2 cellular contexts compared by ENCODE assay signal in the genomic region with DNA sequence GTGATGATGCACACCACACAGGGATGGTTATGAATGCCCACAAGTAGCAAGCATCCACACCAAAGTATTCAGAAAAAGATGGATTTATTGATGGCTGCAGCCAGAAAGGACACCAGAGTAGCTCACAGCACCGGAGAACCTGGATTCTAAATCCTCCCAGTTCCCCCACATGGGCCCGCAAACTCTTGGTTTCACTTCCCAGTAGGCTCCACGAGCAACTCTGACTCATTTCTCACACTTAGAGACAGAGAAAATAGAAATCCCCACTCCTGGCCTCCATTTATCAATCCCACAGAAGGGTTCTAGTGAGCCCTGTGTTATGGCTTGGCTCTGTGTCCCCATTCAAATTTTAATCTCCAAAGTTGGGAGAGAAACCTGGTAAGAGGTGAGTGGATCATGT.
A peak's percentile ranks its signal among the peaks of the same experiment; 100 is the strongest.
TF ChIP-seq lines count a peak whose summit lies in the region.

No MANE protein-coding gene starts in this region.

TF ChIP-seq in GM12878, 131 proteins besides CTCF, POLR2A, EP300 and RAD21 (continued from another document and continues in another):
- TF ChIP-seq, protein P1, sequence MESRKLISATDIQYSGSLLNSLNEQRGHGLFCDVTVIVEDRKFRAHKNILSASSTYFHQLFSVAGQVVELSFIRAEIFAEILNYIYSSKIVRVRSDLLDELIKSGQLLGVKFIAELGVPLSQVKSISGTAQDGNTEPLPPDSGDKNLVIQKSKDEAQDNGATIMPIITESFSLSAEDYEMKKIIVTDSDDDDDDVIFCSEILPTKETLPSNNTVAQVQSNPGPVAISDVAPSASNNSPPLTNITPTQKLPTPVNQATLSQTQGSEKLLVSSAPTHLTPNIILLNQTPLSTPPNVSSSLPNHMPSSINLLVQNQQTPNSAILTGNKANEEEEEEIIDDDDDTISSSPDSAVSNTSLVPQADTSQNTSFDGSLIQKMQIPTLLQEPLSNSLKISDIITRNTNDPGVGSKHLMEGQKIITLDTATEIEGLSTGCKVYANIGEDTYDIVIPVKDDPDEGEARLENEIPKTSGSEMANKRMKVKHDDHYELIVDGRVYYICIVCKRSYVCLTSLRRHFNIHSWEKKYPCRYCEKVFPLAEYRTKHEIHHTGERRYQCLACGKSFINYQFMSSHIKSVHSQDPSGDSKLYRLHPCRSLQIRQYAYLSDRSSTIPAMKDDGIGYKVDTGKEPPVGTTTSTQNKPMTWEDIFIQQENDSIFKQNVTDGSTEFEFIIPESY (IDR thresholded peaks at IDR 0.05) = no peak
- TF ChIP-seq, protein P2, sequence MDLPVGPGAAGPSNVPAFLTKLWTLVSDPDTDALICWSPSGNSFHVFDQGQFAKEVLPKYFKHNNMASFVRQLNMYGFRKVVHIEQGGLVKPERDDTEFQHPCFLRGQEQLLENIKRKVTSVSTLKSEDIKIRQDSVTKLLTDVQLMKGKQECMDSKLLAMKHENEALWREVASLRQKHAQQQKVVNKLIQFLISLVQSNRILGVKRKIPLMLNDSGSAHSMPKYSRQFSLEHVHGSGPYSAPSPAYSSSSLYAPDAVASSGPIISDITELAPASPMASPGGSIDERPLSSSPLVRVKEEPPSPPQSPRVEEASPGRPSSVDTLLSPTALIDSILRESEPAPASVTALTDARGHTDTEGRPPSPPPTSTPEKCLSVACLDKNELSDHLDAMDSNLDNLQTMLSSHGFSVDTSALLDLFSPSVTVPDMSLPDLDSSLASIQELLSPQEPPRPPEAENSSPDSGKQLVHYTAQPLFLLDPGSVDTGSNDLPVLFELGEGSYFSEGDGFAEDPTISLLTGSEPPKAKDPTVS (IDR thresholded peaks at IDR 0.05; ENCODE audit: low read depth, low read length) = no peak
- peak; percentile 70; the same call in 1 of the 2 replicates for TF ChIP-seq EED (IDR thresholded peaks at IDR 0.05; ENCODE audit: low read depth)
- no peak for TF ChIP-seq BMI1 (IDR thresholded peaks at IDR 0.05; ENCODE audit: borderline replicate concordance)
- TF ChIP-seq, protein P3, sequence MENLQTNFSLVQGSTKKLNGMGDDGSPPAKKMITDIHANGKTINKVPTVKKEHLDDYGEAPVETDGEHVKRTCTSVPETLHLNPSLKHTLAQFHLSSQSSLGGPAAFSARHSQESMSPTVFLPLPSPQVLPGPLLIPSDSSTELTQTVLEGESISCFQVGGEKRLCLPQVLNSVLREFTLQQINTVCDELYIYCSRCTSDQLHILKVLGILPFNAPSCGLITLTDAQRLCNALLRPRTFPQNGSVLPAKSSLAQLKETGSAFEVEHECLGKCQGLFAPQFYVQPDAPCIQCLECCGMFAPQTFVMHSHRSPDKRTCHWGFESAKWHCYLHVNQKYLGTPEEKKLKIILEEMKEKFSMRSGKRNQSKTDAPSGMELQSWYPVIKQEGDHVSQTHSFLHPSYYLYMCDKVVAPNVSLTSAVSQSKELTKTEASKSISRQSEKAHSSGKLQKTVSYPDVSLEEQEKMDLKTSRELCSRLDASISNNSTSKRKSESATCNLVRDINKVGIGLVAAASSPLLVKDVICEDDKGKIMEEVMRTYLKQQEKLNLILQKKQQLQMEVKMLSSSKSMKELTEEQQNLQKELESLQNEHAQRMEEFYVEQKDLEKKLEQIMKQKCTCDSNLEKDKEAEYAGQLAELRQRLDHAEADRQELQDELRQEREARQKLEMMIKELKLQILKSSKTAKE (IDR thresholded peaks at IDR 0.05; ENCODE audit: low read depth, poor library complexity, severe bottlenecking) = no peak
- peak; percentile 23; the same call in 1 of the 2 replicates for TF ChIP-seq PAX5 (IDR thresholded peaks at IDR 0.05; ENCODE audit: borderline replicate concordance, low read depth, low read length)
- TF ChIP-seq, protein P4, sequence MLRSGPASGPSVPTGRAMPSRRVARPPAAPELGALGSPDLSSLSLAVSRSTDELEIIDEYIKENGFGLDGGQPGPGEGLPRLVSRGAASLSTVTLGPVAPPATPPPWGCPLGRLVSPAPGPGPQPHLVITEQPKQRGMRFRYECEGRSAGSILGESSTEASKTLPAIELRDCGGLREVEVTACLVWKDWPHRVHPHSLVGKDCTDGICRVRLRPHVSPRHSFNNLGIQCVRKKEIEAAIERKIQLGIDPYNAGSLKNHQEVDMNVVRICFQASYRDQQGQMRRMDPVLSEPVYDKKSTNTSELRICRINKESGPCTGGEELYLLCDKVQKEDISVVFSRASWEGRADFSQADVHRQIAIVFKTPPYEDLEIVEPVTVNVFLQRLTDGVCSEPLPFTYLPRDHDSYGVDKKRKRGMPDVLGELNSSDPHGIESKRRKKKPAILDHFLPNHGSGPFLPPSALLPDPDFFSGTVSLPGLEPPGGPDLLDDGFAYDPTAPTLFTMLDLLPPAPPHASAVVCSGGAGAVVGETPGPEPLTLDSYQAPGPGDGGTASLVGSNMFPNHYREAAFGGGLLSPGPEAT (IDR thresholded peaks at IDR 0.05; ENCODE audit: low read depth) = no peak
- no peak for TF ChIP-seq CBX3 (IDR thresholded peaks at IDR 0.05; ENCODE audit: borderline replicate concordance, low read depth)
- TF ChIP-seq, protein P5, sequence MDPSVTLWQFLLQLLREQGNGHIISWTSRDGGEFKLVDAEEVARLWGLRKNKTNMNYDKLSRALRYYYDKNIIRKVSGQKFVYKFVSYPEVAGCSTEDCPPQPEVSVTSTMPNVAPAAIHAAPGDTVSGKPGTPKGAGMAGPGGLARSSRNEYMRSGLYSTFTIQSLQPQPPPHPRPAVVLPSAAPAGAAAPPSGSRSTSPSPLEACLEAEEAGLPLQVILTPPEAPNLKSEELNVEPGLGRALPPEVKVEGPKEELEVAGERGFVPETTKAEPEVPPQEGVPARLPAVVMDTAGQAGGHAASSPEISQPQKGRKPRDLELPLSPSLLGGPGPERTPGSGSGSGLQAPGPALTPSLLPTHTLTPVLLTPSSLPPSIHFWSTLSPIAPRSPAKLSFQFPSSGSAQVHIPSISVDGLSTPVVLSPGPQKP (IDR thresholded peaks at IDR 0.05; ENCODE audit: low read depth, low read length) = no peak
- TF ChIP-seq BCL11A (IDR thresholded peaks at IDR 0.05; ENCODE audit: low read depth, low read length) = peak; percentile 39; the same call in 1 of the 2 replicates
- TF ChIP-seq KLF5 (IDR thresholded peaks at IDR 0.05; ENCODE audit: partially characterized antibody) = no peak
- 0 out of 2 replicates have a peak, but pooled peaks have one; percentile 26 for TF ChIP-seq MEF2A (IDR thresholded peaks at IDR 0.05; ENCODE audit: insufficient read depth, low read depth, low read length)
- no peak for TF ChIP-seq HDGF (IDR thresholded peaks at IDR 0.05)
- TF ChIP-seq RCOR1 (conservative IDR thresholded peaks at IDR 0.05; ENCODE audit: low read depth, low read length) = no peak
- TF ChIP-seq ZNF384 (IDR thresholded peaks at IDR 0.05; ENCODE audit: borderline replicate concordance, low read depth, low read length) = no peak
- TF ChIP-seq, protein P6, sequence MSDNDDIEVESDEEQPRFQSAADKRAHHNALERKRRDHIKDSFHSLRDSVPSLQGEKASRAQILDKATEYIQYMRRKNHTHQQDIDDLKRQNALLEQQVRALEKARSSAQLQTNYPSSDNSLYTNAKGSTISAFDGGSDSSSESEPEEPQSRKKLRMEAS (IDR thresholded peaks at IDR 0.05; ENCODE audit: low read depth, low read length) = no peak
- TF ChIP-seq PAX8 (IDR thresholded peaks at IDR 0.05) = no peak

TF ChIP-seq in SK-N-SH treated with all-trans-retinoic acid at 6 μM for 48 hours, 23 proteins besides CTCF, POLR2A, EP300 and RAD21 (continued from another document):
- no peak for TF ChIP-seq ZNF565 (CRISPR knock-in tag; conservative IDR thresholded peaks at IDR 0.05; ENCODE audit: low read depth)
- TF ChIP-seq, protein P7, sequence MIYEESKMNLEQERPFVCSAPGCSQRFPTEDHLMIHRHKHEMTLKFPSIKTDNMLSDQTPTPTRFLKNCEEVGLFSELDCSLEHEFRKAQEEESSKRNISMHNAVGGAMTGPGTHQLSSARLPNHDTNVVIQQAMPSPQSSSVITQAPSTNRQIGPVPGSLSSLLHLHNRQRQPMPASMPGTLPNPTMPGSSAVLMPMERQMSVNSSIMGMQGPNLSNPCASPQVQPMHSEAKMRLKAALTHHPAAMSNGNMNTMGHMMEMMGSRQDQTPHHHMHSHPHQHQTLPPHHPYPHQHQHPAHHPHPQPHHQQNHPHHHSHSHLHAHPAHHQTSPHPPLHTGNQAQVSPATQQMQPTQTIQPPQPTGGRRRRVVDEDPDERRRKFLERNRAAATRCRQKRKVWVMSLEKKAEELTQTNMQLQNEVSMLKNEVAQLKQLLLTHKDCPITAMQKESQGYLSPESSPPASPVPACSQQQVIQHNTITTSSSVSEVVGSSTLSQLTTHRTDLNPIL (CRISPR knock-in tag; IDR thresholded peaks at IDR 0.05; ENCODE audit: low read depth) = no peak
- no peak for TF ChIP-seq PPARA (CRISPR knock-in tag; IDR thresholded peaks at IDR 0.05; ENCODE audit: borderline replicate concordance)
- TF ChIP-seq SNAI2 (CRISPR knock-in tag; IDR thresholded peaks at IDR 0.05) = no peak
